ENCODE assay signal across 23 cellular contexts in genomic region chr11:129930306-129930705, GRCh38. TPM values are rescaled to one million over a fixed set of nuclear protein-coding genes. Genes with fewer than 3 reads are reported as not detected.
A peak's percentile ranks its signal among the peaks of the same experiment; 100 is the strongest.
DNase-seq lines count a peak whose midpoint lies in the region; ATAC-seq and TF ChIP-seq lines count a peak whose summit lies in the region.
"Had no signal": no experiment of that assay in that cellular context is flagged by ENCODE, and none has a peak within 500 bp of the region (broad histone marks: within the 10 kb centered on the region; RNA-seq: fewer than 3 reads in every experiment).

No MANE protein-coding gene starts in this region.

- 43% methylated on average over 6 of the region's 6 CpGs for WGBS in prostate gland

- TF ChIP-seq POLR2A in HCT116 (IDR thresholded peaks at IDR 0.05; ENCODE audit: borderline replicate concordance, extremely low read depth, insufficient read depth, insufficient read length) (no peak), prostate gland (IDR thresholded peaks at IDR 0.05) (no peak)

- H3K9me2 ChIP-seq in HCT116 (ENCODE audit: insufficient read depth) (no peaks in the 10 kb centered on the region), OCI-LY7 (ENCODE audit: insufficient read depth, low read length) (no peaks in the 10 kb centered on the region)

- H3K4me2 ChIP-seq in HCT116 (ENCODE audit: low read length) (no peak overlapping the region), OCI-LY7 (ENCODE audit: low read length) (no peak overlapping the region)

- H3K27me3 ChIP-seq in HCT116 (ENCODE audit: insufficient read depth, low read length), result no peaks in the 10 kb centered on the region
- no peaks in the 10 kb centered on the region for H3K27me3 ChIP-seq in neutrophil
- no peaks in the 10 kb centered on the region for H3K27me3 ChIP-seq in prostate gland (replicated peaks; ENCODE audit: insufficient read depth)
- H3K27me3 ChIP-seq: esophagus squamous epithelium had no signal

- H2AFZ ChIP-seq in HCT116 (ENCODE audit: low read depth, low read length, poor library complexity, severe bottlenecking) (no peak overlapping the region), OCI-LY7 (ENCODE audit: low read length) (no peak overlapping the region)
- H2AFZ ChIP-seq: parathyroid adenoma had no signal

- no peak for TF ChIP-seq CTCF in HCT116 (IDR thresholded peaks at IDR 0.05 in 2 of 3, conservative IDR thresholded peaks at IDR 0.05 in 1 of 3; ENCODE audit: borderline replicate concordance in 1 of 3, insufficient read depth in 1 of 3, low read depth in 2 of 3, low read length in 2 of 3)
- TF ChIP-seq CTCF in choroid plexus epithelial cell (conservative IDR thresholded peaks at IDR 0.05; ENCODE audit: low read depth, low read length), result no peak
- no peak for TF ChIP-seq CTCF in neutrophil (IDR thresholded peaks at IDR 0.05)
- no peak for TF ChIP-seq CTCF in OCI-LY7 (conservative IDR thresholded peaks at IDR 0.05; ENCODE audit: low read length)
- TF ChIP-seq CTCF in prostate gland (IDR thresholded peaks at IDR 0.05), result no peak

- intact Hi-C loops in HCT116 (cut with micrococcal nuclease), result no loop called here
- intact Hi-C loops in OCI-LY7 (cut with micrococcal nuclease; ENCODE audit: unreplicated experiment), result no loop called here
- intact Hi-C loops in prostate gland (cut with DNase I), result loop anchor here (5.0 kb wide), 1 partner anchor 72 kb away; the partner anchor contains the start of gene PRDM10

- POLR2A ChIA-PET in HCT116 (lab: Charles Lee) (no interaction called here), OCI-LY7 (lab: Charles Lee) (interaction anchor here (0.5 to 2.0 kb wide), 3 partner anchors 10 to 151 kb away, joined by 3 to 7 read pairs (median 5); no protein-coding TSS in a partner anchor)

- CTCF ChIA-PET in HCT116 (lab: Charles Lee), result interaction anchor here (1.4 kb wide), 1 partner anchor 202 kb away, joined by 4 read pairs; no protein-coding TSS in a partner anchor
- CTCF ChIA-PET in OCI-LY7 (lab: Charles Lee; ENCODE audit: unreplicated experiment), result no interaction called here

- BruUV-seq in HCT116 (replicated peaks; lab: Mats Ljungman, UMichigan) (no TSS peak), OCI-LY7 (replicated peaks; lab: Mats Ljungman, UMichigan) (no TSS peak)

- RAD21 ChIA-PET in HCT116 (lab: Charles Lee; ENCODE audit: low non-redundant PET in 1 of 2, low total read pairs in 2 of 2, uncharacterized antibody in 2 of 2, unreplicated experiment in 2 of 2), result no interaction called here

- no peaks in the 10 kb centered on the region for H3K79me2 ChIP-seq in HCT116 (ENCODE audit: insufficient read depth, low read length)
- H3K79me2 ChIP-seq in OCI-LY7 (ENCODE audit: insufficient read depth, low read depth, low read length), result no peaks in the 10 kb centered on the region
- H3K79me2 ChIP-seq: parathyroid adenoma had no signal

- H3K4me3 ChIP-seq in HCT116 (replicated peaks in 1 of 2; ENCODE audit: low read depth in 1 of 2, low read length in 2 of 2) (no peak overlapping the region), choroid plexus epithelial cell (ENCODE audit: low read depth, low read length) (no peak overlapping the region), neutrophil (ENCODE audit: low read depth in 1 of 2, low read length in 1 of 2) (no peak overlapping the region), OCI-LY7 (ENCODE audit: low read depth, low read length, poor library complexity, severe bottlenecking) (no peak overlapping the region), prostate gland (no peak overlapping the region)
- H3K4me3 ChIP-seq: esophagus squamous epithelium, left ventricle myocardium inferior had no signal

- TF ChIP-seq RAD21 in HCT116 (IDR thresholded peaks at IDR 0.05; ENCODE audit: low read depth), result no peak

- no peak overlapping the region for H3K27ac ChIP-seq in HCT116 (ENCODE audit: low read depth, low read length)
- peak overlapping the region; percentile 72 for H3K27ac ChIP-seq in neutrophil
- H3K27ac ChIP-seq in OCI-LY7 (ENCODE audit: low read depth, low read length, poor library complexity, severe bottlenecking), result no peak overlapping the region
- no peak overlapping the region for H3K27ac ChIP-seq in prostate gland
- H3K27ac ChIP-seq: esophagus squamous epithelium, left ventricle myocardium inferior, parathyroid adenoma had no signal

- DNase-seq in HCT116 (ENCODE audit: low read depth, low spot score) (no peak), RKO (ENCODE audit: low spot score) (peak; percentile 8), choroid plexus epithelial cell (ENCODE audit: low read depth) (peak; percentile 56), OCI-LY7 (ENCODE audit: low spot score) (no peak), prostate gland (ENCODE audit: low spot score) (no peak)
- DNase-seq: activated naive CD4-positive, alpha-beta T cell treated with anti-CD3 and anti-CD28 coated beads for 36 hours; activated T-cell treated with anti-CD3 and anti-CD28 coated beads, Interleukin-2, amount 50 U/mL, for 24 hours; amygdala; CD4-positive, alpha-beta memory T cell; effector CD8-positive, alpha-beta T cell; esophagus squamous epithelium; glutamatergic neuron; left ventricle myocardium inferior; midbrain; MM.1S; stimulated activated naive CD4-positive, alpha-beta T cell; T1000 had no signal

- H3K4me1 ChIP-seq in HCT116 (ENCODE audit: control insufficient read depth in 1 of 2, insufficient read depth in 2 of 2, low read length in 2 of 2), result peaks cover 0 to 10% of the 10 kb centered on the region in 2 experiments; a peak in 1 of 4 replicates
- peaks cover 25 to 31% of the 10 kb centered on the region in 2 experiments for H3K4me1 ChIP-seq in neutrophil (ENCODE audit: control insufficient read depth in 1 of 2, insufficient read depth in 1 of 2, low read depth in 1 of 2, low read length in 1 of 2)
- peaks cover 6% of the 10 kb centered on the region for H3K4me1 ChIP-seq in OCI-LY7 (ENCODE audit: insufficient read depth, low read length, poor library complexity, severe bottlenecking)
- H3K4me1 ChIP-seq in prostate gland (replicated peaks), result no peaks in the 10 kb centered on the region
- H3K4me1 ChIP-seq: left ventricle myocardium inferior, parathyroid adenoma had no signal

- H3K9me3 ChIP-seq in HCT116 (ENCODE audit: control insufficient read depth in 1 of 2, insufficient read depth in 1 of 2, low read depth in 1 of 2, low read length in 2 of 2) (no peaks in the 10 kb centered on the region), neutrophil (no peaks in the 10 kb centered on the region), OCI-LY7 (ENCODE audit: low read length) (no peaks in the 10 kb centered on the region), prostate gland (no peaks in the 10 kb centered on the region)
- H3K9me3 ChIP-seq: esophagus squamous epithelium, left ventricle myocardium inferior had no signal

- H3K36me3 ChIP-seq in HCT116 (ENCODE audit: control insufficient read depth in 1 of 2, insufficient read depth in 2 of 2, low read length in 2 of 2) (no peaks in the 10 kb centered on the region), neutrophil (peaks cover 13% of the 10 kb centered on the region), OCI-LY7 (ENCODE audit: insufficient read depth, low read length) (peaks cover 96% of the 10 kb centered on the region), prostate gland (no peaks in the 10 kb centered on the region)

- ATAC-seq in HCT116 (peak; percentile 63; the same call in 1 of the 2 replicates), HG03378 (IDR thresholded peaks at IDR 0.05; ENCODE audit: unreplicated experiment) (no peak), HG03095 (IDR thresholded peaks at IDR 0.05; ENCODE audit: unreplicated experiment) (no peak)
- ATAC-seq: activated CD4-positive, CD25-positive, alpha-beta regulatory T cell treated with anti-CD3 and anti-CD28 coated beads, Interleukin-2, amount 50 U/mL, for 24 hours; Panc1 had no signal

- no peak overlapping the region for H3K9ac ChIP-seq in HCT116 (ENCODE audit: low read length)
- H3K9ac ChIP-seq: parathyroid adenoma had no signal

- H4K20me1 ChIP-seq in HCT116 (ENCODE audit: insufficient read depth) (no peaks in the 10 kb centered on the region), OCI-LY7 (ENCODE audit: insufficient read depth, low read length) (no peaks in the 10 kb centered on the region)

TF ChIP-seq in HCT116, 20 proteins besides CTCF, POLR2A, EP300 and RAD21:
- no peak for TF ChIP-seq ZNF274 (IDR thresholded peaks at IDR 0.05; ENCODE audit: low read depth, low read length)
- no peak for TF ChIP-seq CBX3 (IDR thresholded peaks at IDR 0.05; ENCODE audit: low read depth)

RNA-seq across cellular contexts. Expression of gene NFRKB, which starts 34.9 kb away (rescaled TPM):
- 27.4 TPM for total RNA-seq in HCT116 (2021; ENCODE audit: unreplicated experiment)
- polyA plus RNA-seq in HCT116 (2012), result 16.6 and 16.7 TPM in 2 replicates
- total RNA-seq in OCI-LY7 (2014; rRNA removed; shearing (Covaris generic)), result 22.2 and 31.2 TPM in 2 replicates
- total RNA-seq in OCI-LY7 (2022), result 35.5 and 36.3 TPM in 2 replicates
- 10 to 100 TPM; 26.2 to 51.4 TPM for total RNA-seq in prostate gland

Comparison
In these comparisons a context has a peak if more than half of its experiments do, and no peak if none do; other contexts are left out.
1. DNase-seq: peak in RKO (single experiment) and choroid plexus epithelial cell (single experiment); none in HCT116 (single experiment), OCI-LY7 (single experiment) and prostate gland (single experiment).